In the genomic region with DNA sequence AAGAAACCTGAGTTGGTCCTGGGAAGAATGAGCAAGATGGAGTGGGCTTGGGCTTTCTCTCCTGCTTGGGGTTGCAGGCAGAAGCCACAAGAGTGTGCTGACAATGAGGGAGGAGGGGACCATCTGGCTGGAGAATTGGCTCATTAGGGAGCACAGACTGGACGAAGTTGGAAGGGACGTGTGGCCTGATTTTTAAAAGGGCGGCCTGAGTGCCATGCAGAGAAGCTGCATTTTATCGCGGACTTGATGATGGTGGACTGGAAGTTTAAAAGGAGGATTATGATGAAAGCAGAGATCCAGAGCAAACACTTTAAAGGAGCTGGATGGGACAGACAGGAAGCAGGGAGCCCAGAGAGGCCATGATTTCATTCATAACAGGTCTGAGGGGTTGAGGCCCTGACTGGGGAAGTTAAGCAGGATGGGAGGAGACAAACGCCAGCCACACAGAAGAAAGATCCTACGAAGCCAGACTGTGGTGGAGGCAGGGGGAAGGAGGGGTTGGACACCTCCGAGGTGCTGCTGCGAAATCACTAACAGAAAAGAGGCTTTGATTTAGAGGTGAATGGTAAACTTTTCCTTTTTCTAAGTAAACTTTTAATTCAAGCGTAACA, we compare ENCODE assay signal across 8 cellular contexts. TPM values are rescaled to one million over a fixed set of nuclear protein-coding genes. Genes with fewer than 3 reads are reported as not detected.
A peak's percentile ranks its signal among the peaks of the same experiment; 100 is the strongest.
DNase-seq lines count a peak whose midpoint lies in the region; ATAC-seq and TF ChIP-seq lines count a peak whose summit lies in the region.

No MANE protein-coding gene starts in this region.

- H3K36me3 Mint-ChIP-seq in WTC11 = no peaks in the 10 kb centered on the region

- ATAC-seq in WTC11 (peak; percentile 39), right cardiac atrium (peak; percentile 17 to 36)
- no peak for ATAC-seq in activated CD4-positive, CD25-positive, alpha-beta regulatory T cell treated with anti-CD3 and anti-CD28 coated beads, Interleukin-2, amount 50 U/mL, for 24 hours

- WGBS in right cardiac atrium = 71% methylated on average over 10 of the region's 10 CpGs

- no peak overlapping the region; the same call in 1 of the 2 replicates for H3K27ac Mint-ChIP-seq in WTC11

- H3K27me3 Mint-ChIP-seq in WTC11 (ENCODE audit: low read depth) = no peaks in the 10 kb centered on the region

- H3K27ac ChIP-seq in right cardiac atrium (ENCODE audit: low read length) (peak overlapping the region; percentile 77), substantia nigra (ENCODE audit: low read depth, low read length, poor library complexity, severe bottlenecking) (peak overlapping the region; percentile 67)

- no peak overlapping the region for H3K4me3 Mint-ChIP-seq in WTC11

- H3K4me1 Mint-ChIP-seq in WTC11 = peaks cover 31% of the 10 kb centered on the region

- CTCF ChIA-PET in WTC11 (lab: Charles Lee) = interaction anchor here (1.5 kb wide), 1 partner anchor 242 kb away, joined by 8 read pairs; no protein-coding TSS in a partner anchor

- DNase-seq in SIG-M5 treated with dmso at 0.1 percent for 504 hours (lab: John Stamatoyannopoulos, UW; ENCODE audit: unreplicated experiment) (peak; percentile 14), SIG-M5 (lab: John Stamatoyannopoulos, UW) (no peak), WTC11 (ENCODE audit: low spot score) (no peak), right cardiac atrium (no peak), substantia nigra (lab: John Stamatoyannopoulos, UW) (peak in 1 of 49 donors; percentile 26), DMS79 treated with DMSO at 0.1 percent for 48 hours (lab: John Stamatoyannopoulos, UW) (no peak), RKO (ENCODE audit: low spot score) (no peak)

- H3K9me3 Mint-ChIP-seq in WTC11 = peaks cover 5% of the 10 kb centered on the region

- H3K27me3 ChIP-seq in right cardiac atrium (ENCODE audit: control insufficient read depth, insufficient read depth) = no peaks in the 10 kb centered on the region

- no peaks in the 10 kb centered on the region for H3K9me3 ChIP-seq in right cardiac atrium (ENCODE audit: control insufficient read depth, low read length)

- intact Hi-C loops in right cardiac atrium (cut with DNase I) = no loop called here

- peaks cover 7% of the 10 kb centered on the region for H3K4me1 ChIP-seq in right cardiac atrium (ENCODE audit: control insufficient read depth, insufficient read depth, low read length)

- no peak overlapping the region for H3K4me3 ChIP-seq in right cardiac atrium (ENCODE audit: low read length)

- POLR2A ChIA-PET in WTC11 (lab: Charles Lee) = no interaction called here

- TF ChIP-seq CTCF in WTC11 (IDR thresholded peaks at IDR 0.05) = no peak

TF ChIP-seq in WTC11, 78 proteins besides CTCF, POLR2A, EP300 and RAD21:
- TF ChIP-seq ELF4 (CRISPR knock-in tag; IDR thresholded peaks at IDR 0.05; ENCODE audit: low read depth) (no peak), CREM (CRISPR knock-in tag; IDR thresholded peaks at IDR 0.05) (no peak), RELA (CRISPR knock-in tag; IDR thresholded peaks at IDR 0.05; ENCODE audit: borderline replicate concordance) (no peak), NR2C2 (CRISPR knock-in tag; IDR thresholded peaks at IDR 0.05) (no peak), ZNF671 (CRISPR knock-in tag; IDR thresholded peaks at IDR 0.05) (no peak), GTF2I (CRISPR knock-in tag; conservative IDR thresholded peaks at IDR 0.05) (no peak), RORB (CRISPR knock-in tag; IDR thresholded peaks at IDR 0.05) (no peak), ESRRA (CRISPR knock-in tag; IDR thresholded peaks at IDR 0.05; ENCODE audit: borderline replicate concordance) (no peak), ZBTB21 (CRISPR knock-in tag; IDR thresholded peaks at IDR 0.05; ENCODE audit: borderline replicate concordance) (no peak), SOX15 (CRISPR knock-in tag; IDR thresholded peaks at IDR 0.05) (no peak), FOXJ3 (CRISPR knock-in tag; IDR thresholded peaks at IDR 0.05; ENCODE audit: borderline replicate concordance) (no peak), TEAD1 (CRISPR knock-in tag; IDR thresholded peaks at IDR 0.05) (no peak)
- TF ChIP-seq, protein P1, sequence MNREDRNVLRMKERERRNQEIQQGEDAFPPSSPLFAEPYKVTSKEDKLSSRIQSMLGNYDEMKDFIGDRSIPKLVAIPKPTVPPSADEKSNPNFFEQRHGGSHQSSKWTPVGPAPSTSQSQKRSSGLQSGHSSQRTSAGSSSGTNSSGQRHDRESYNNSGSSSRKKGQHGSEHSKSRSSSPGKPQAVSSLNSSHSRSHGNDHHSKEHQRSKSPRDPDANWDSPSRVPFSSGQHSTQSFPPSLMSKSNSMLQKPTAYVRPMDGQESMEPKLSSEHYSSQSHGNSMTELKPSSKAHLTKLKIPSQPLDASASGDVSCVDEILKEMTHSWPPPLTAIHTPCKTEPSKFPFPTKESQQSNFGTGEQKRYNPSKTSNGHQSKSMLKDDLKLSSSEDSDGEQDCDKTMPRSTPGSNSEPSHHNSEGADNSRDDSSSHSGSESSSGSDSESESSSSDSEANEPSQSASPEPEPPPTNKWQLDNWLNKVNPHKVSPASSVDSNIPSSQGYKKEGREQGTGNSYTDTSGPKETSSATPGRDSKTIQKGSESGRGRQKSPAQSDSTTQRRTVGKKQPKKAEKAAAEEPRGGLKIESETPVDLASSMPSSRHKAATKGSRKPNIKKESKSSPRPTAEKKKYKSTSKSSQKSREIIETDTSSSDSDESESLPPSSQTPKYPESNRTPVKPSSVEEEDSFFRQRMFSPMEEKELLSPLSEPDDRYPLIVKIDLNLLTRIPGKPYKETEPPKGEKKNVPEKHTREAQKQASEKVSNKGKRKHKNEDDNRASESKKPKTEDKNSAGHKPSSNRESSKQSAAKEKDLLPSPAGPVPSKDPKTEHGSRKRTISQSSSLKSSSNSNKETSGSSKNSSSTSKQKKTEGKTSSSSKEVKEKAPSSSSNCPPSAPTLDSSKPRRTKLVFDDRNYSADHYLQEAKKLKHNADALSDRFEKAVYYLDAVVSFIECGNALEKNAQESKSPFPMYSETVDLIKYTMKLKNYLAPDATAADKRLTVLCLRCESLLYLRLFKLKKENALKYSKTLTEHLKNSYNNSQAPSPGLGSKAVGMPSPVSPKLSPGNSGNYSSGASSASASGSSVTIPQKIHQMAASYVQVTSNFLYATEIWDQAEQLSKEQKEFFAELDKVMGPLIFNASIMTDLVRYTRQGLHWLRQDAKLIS (CRISPR knock-in tag; IDR thresholded peaks at IDR 0.05; ENCODE audit: borderline replicate concordance) = no peak
- TF ChIP-seq, protein P2, sequence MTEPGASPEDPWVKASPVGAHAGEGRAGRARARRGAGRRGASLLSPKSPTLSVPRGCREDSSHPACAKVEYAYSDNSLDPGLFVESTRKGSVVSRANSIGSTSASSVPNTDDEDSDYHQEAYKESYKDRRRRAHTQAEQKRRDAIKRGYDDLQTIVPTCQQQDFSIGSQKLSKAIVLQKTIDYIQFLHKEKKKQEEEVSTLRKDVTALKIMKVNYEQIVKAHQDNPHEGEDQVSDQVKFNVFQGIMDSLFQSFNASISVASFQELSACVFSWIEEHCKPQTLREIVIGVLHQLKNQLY (CRISPR knock-in tag; IDR thresholded peaks at IDR 0.05) = no peak
- TF ChIP-seq, protein P3, sequence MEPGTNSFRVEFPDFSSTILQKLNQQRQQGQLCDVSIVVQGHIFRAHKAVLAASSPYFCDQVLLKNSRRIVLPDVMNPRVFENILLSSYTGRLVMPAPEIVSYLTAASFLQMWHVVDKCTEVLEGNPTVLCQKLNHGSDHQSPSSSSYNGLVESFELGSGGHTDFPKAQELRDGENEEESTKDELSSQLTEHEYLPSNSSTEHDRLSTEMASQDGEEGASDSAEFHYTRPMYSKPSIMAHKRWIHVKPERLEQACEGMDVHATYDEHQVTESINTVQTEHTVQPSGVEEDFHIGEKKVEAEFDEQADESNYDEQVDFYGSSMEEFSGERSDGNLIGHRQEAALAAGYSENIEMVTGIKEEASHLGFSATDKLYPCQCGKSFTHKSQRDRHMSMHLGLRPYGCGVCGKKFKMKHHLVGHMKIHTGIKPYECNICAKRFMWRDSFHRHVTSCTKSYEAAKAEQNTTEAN (CRISPR knock-in tag; IDR thresholded peaks at IDR 0.05) = no peak
- TF ChIP-seq, protein P4, sequence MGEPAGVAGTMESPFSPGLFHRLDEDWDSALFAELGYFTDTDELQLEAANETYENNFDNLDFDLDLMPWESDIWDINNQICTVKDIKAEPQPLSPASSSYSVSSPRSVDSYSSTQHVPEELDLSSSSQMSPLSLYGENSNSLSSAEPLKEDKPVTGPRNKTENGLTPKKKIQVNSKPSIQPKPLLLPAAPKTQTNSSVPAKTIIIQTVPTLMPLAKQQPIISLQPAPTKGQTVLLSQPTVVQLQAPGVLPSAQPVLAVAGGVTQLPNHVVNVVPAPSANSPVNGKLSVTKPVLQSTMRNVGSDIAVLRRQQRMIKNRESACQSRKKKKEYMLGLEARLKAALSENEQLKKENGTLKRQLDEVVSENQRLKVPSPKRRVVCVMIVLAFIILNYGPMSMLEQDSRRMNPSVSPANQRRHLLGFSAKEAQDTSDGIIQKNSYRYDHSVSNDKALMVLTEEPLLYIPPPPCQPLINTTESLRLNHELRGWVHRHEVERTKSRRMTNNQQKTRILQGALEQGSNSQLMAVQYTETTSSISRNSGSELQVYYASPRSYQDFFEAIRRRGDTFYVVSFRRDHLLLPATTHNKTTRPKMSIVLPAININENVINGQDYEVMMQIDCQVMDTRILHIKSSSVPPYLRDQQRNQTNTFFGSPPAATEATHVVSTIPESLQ (CRISPR knock-in tag; IDR thresholded peaks at IDR 0.05) = no peak

RNA-seq across cellular contexts. Expression of a gene that starts 23.6 kb away (rescaled TPM):
- total RNA-seq in WTC11 (2021) = 21.4 to 26.7 TPM (median 22.3 TPM) in 3 replicates
- total RNA-seq in right cardiac atrium = 10 to 100 TPM in 1 of 4 donors, 1 to 10 TPM in 3; 6.7 to 17.2 (median 7.3) TPM
- 4.8 TPM for polyA plus RNA-seq in right cardiac atrium

RNA-seq across cellular contexts. Expression of a gene that starts 34.8 kb away (rescaled TPM):
- 26.9 to 28.3 TPM (median 27.9 TPM) in 3 replicates for total RNA-seq in WTC11 (2021)
- total RNA-seq in right cardiac atrium = 10 to 100 TPM; 15.7 to 18.9 (median 17.3) TPM
- polyA plus RNA-seq in right cardiac atrium = 13.2 TPM

Comparison
In these comparisons a context has a peak if more than half of its experiments do, and no peak if none do; other contexts are left out.
1. ATAC-seq: peak in WTC11 (single experiment) and right cardiac atrium (2 of 2); none in activated CD4-positive, CD25-positive, alpha-beta regulatory T cell treated with anti-CD3 and anti-CD28 coated beads, Interleukin-2, amount 50 U/mL, for 24 hours (0 of 2).